In the genomic region with DNA sequence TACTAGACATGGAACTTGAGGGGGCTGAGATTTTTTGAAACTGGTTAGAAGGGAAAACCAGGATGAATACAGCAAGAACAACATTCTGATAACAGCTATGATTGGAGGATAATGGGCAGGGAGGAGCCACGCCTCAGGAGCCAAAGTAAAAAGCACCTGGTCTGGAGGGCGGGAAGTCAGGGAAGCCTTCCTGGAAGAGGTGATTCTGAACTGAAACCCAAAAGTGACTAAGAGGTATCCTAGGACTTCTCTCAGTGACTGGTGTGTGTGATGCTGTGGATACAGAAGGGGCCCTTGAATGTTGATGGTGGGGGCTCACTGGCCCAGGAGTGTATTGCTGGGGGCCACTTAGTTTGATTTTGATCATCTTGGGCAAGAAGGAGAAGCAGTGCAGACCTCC, we compare ENCODE assay signal across 20 cellular contexts. TPM values are rescaled to one million over a fixed set of nuclear protein-coding genes. Genes with fewer than 3 reads are reported as not detected.
DNase-seq lines count a peak whose midpoint lies in the region; ATAC-seq and TF ChIP-seq lines count a peak whose summit lies in the region.
"Had no signal": no experiment of that assay in that cellular context is flagged by ENCODE, and none has a peak within 500 bp of the region (broad histone marks: within the 10 kb centered on the region; RNA-seq: fewer than 3 reads in every experiment).

No MANE protein-coding gene starts in this region.

- peak overlapping the region; percentile 69 to 72 for H3K4me3 Mint-ChIP-seq in activated T-cell treated with anti-CD3 and anti-CD28 coated beads, Interleukin-2, amount 50 U/mL, for 72 hours
- H3K4me3 Mint-ChIP-seq in activated T-helper 1 cell treated with anti-CD3 and anti-CD28 coated beads, Interleukin-12 subunit alpha, Interleukin-12 subunit beta, Interleukin-2, Interleukin-4 antibody, amounts not matched to agents 30 ng/mL and 10 ng/mL and 1 ng/mL, durations not matched to agents 14 hours and 24 hours and 36 hours, result peak overlapping the region; percentile 70

- no peaks in the 10 kb centered on the region for H3K9me3 Mint-ChIP-seq in activated T-cell treated with anti-CD3 and anti-CD28 coated beads, Interleukin-2, amount 50 U/mL, for 72 hours
- H3K9me3 Mint-ChIP-seq in activated T-helper 1 cell treated with anti-CD3 and anti-CD28 coated beads, Interleukin-12 subunit alpha, Interleukin-12 subunit beta, Interleukin-2, Interleukin-4 antibody, amounts not matched to agents 30 ng/mL and 10 ng/mL and 1 ng/mL, durations not matched to agents 14 hours and 24 hours and 36 hours, result no peaks in the 10 kb centered on the region

- peaks cover 0 to 2% of the 10 kb centered on the region in 2 donors for H3K36me3 Mint-ChIP-seq in activated T-cell treated with anti-CD3 and anti-CD28 coated beads, Interleukin-2, amount 50 U/mL, for 72 hours (ENCODE audit: insufficient read depth in 2 of 2)
- peaks cover 21% of the 10 kb centered on the region for H3K36me3 Mint-ChIP-seq in activated T-helper 1 cell treated with anti-CD3 and anti-CD28 coated beads, Interleukin-12 subunit alpha, Interleukin-12 subunit beta, Interleukin-2, Interleukin-4 antibody, amounts not matched to agents 30 ng/mL and 10 ng/mL and 1 ng/mL, durations not matched to agents 14 hours and 24 hours and 36 hours (ENCODE audit: low read depth)

- no peak for TF ChIP-seq POLR2A in upper lobe of left lung (IDR thresholded peaks at IDR 0.05)

- no peak for TF ChIP-seq CTCF in left lung (IDR thresholded peaks at IDR 0.05)
- no peak for TF ChIP-seq CTCF in upper lobe of left lung (IDR thresholded peaks at IDR 0.05)

- H3K9me3 ChIP-seq in left lung (no peaks in the 10 kb centered on the region), upper lobe of left lung (no peaks in the 10 kb centered on the region)
- H3K9me3 ChIP-seq: MG63, ovary had no signal

- intact Hi-C loops in activated T-helper 1 cell treated with anti-CD3 and anti-CD28 coated beads, Interleukin-12 subunit alpha, Interleukin-12 subunit beta, Interleukin-2, Interleukin-4 antibody, amounts not matched to agents 30 ng/mL and 10 ng/mL and 1 ng/mL, durations not matched to agents 14 hours and 24 hours and 36 hours (cut with micrococcal nuclease), result no loop called here
- intact Hi-C loops in left lung (cut with DNase I), result no loop called here

- ATAC-seq in activated T-cell treated with anti-CD3 and anti-CD28 coated beads, Interleukin-2, amount 50 U/mL, for 72 hours (replicated peaks in 1 of 2), result no peak
- peak; percentile 9 for ATAC-seq in left lung
- no peak for ATAC-seq in upper lobe of left lung (ENCODE audit: low FRiP score in 2 of 2)
- ATAC-seq: HCT116; stimulated activated memory B cell treated with anti-CD40 and anti-IgM and Interleukin-4, amounts not matched to agents 10 μg/mL and 1 μg/mL and 100 μg/mL, for 72 hours had no signal

- no peak for TF ChIP-seq EP300 in upper lobe of left lung (IDR thresholded peaks at IDR 0.05)

- H3K36me3 ChIP-seq in left lung (no peaks in the 10 kb centered on the region), upper lobe of left lung (no peaks in the 10 kb centered on the region)
- H3K36me3 ChIP-seq: heart left ventricle, MG63, ovary had no signal

- no peaks in the 10 kb centered on the region for H3K27me3 Mint-ChIP-seq in activated T-cell treated with anti-CD3 and anti-CD28 coated beads, Interleukin-2, amount 50 U/mL, for 72 hours (ENCODE audit: low read depth)
- no peaks in the 10 kb centered on the region for H3K27me3 Mint-ChIP-seq in activated T-helper 1 cell treated with anti-CD3 and anti-CD28 coated beads, Interleukin-12 subunit alpha, Interleukin-12 subunit beta, Interleukin-2, Interleukin-4 antibody, amounts not matched to agents 30 ng/mL and 10 ng/mL and 1 ng/mL, durations not matched to agents 14 hours and 24 hours and 36 hours (ENCODE audit: insufficient read depth)

- WGBS in upper lobe of left lung, 2 donors, result 87 to 96% methylated on average over 2 of the region's 2 CpGs

- H3K4me3 ChIP-seq in left lung (peak overlapping the region in 1 of 2 donors; percentile 37), upper lobe of left lung (peak overlapping the region in 3 of 4 donors; percentile 44 to 58 (median 48))
- H3K4me3 ChIP-seq: ovary had no signal

- peaks cover 76% of the 10 kb centered on the region for H3K4me1 Mint-ChIP-seq in activated T-cell treated with anti-CD3 and anti-CD28 coated beads, Interleukin-2, amount 50 U/mL, for 72 hours (ENCODE audit: low read depth)
- peaks cover 75% of the 10 kb centered on the region for H3K4me1 Mint-ChIP-seq in activated T-helper 1 cell treated with anti-CD3 and anti-CD28 coated beads, Interleukin-12 subunit alpha, Interleukin-12 subunit beta, Interleukin-2, Interleukin-4 antibody, amounts not matched to agents 30 ng/mL and 10 ng/mL and 1 ng/mL, durations not matched to agents 14 hours and 24 hours and 36 hours (ENCODE audit: low read depth)

- peak overlapping the region; percentile 78 for H3K27ac Mint-ChIP-seq in activated T-cell treated with anti-CD3 and anti-CD28 coated beads, Interleukin-2, amount 50 U/mL, for 72 hours
- peak overlapping the region; percentile 15 for H3K27ac Mint-ChIP-seq in activated T-helper 1 cell treated with anti-CD3 and anti-CD28 coated beads, Interleukin-12 subunit alpha, Interleukin-12 subunit beta, Interleukin-2, Interleukin-4 antibody, amounts not matched to agents 30 ng/mL and 10 ng/mL and 1 ng/mL, durations not matched to agents 14 hours and 24 hours and 36 hours
- H3K27ac Mint-ChIP-seq: stimulated activated memory B cell treated with anti-CD40 and anti-IgM and Interleukin-4, amounts not matched to agents 10 μg/mL and 1 μg/mL and 100 μg/mL, for 72 hours had no signal

- no peak overlapping the region for H3K27ac ChIP-seq in left lung
- peak overlapping the region in 2 of 4 donors; percentile 13 to 58 for H3K27ac ChIP-seq in upper lobe of left lung
- no peak overlapping the region for H3K27ac ChIP-seq in substantia nigra (ENCODE audit: low read depth, low read length, poor library complexity, severe bottlenecking)
- H3K27ac ChIP-seq: heart left ventricle, ovary had no signal

- DNase-seq in activated T-cell treated with anti-CD3 and anti-CD28 coated beads, Interleukin-2, amount 50 U/mL, for 72 hours, result no peak
- no peak for DNase-seq in activated T-cell treated with anti-CD3 and anti-CD28 coated beads, Interleukin-2, amount 50 U/mL, for 48 hours
- no peak for DNase-seq in activated T-helper 1 cell treated with anti-CD3 and anti-CD28 coated beads, Interleukin-12 subunit alpha, Interleukin-12 subunit beta, Interleukin-2, Interleukin-4 antibody, amounts not matched to agents 30 ng/mL and 10 ng/mL and 1 ng/mL, durations not matched to agents 14 hours and 24 hours and 36 hours (ENCODE audit: low spot score)
- no peak for DNase-seq in left lung
- no peak for DNase-seq in upper lobe of left lung
- no peak for DNase-seq in kidney tubule cell (ENCODE audit: low spot score)
- DNase-seq in NCI-H69 (lab: John Stamatoyannopoulos, UW), result no peak
- DNase-seq in substantia nigra (lab: John Stamatoyannopoulos, UW), result no peak
- DNase-seq: activated CD8-positive, alpha-beta memory T cell treated with anti-CD3 and anti-CD28 coated beads, Interleukin-2, amount 50 U/mL, for 48 hours; anterior cingulate cortex; cortex of kidney; GDM1; MG63; midbrain; NCI-H187; NCI-H526; ovary had no signal

- H3K27me3 ChIP-seq in left lung, result peaks cover 0 to 26% of the 10 kb centered on the region in 2 donors
- H3K27me3 ChIP-seq in upper lobe of left lung, result no peaks in the 10 kb centered on the region
- H3K27me3 ChIP-seq: MG63, ovary had no signal

- H3K4me1 ChIP-seq in left lung, result peaks cover 0 to 8% of the 10 kb centered on the region in 2 donors
- H3K4me1 ChIP-seq in upper lobe of left lung, result peaks cover 8 to 21% (median 11%) of the 10 kb centered on the region in 4 donors

RNA-seq across cellular contexts. Expression of a gene that starts 18.8 kb away (rescaled TPM):
- 10 to 100 TPM; 18.9 to 19.2 TPM for total RNA-seq in activated T-cell treated with anti-CD3 and anti-CD28 coated beads, Interleukin-2, amount 50 U/mL, for 72 hours
- total RNA-seq in activated T-helper 1 cell treated with anti-CD3 and anti-CD28 coated beads, Interleukin-12 subunit alpha, Interleukin-12 subunit beta, Interleukin-2, Interleukin-4 antibody, amounts not matched to agents 30 ng/mL and 10 ng/mL and 1 ng/mL, durations not matched to agents 14 hours and 24 hours and 36 hours, result 4.5 and 5.4 TPM in 2 replicates
- total RNA-seq in left lung (1 to 10 TPM; 3.9 to 4.2 TPM), upper lobe of left lung (1 to 10 TPM; 1.2 to 8.4 (median 3.3) TPM)
